Comparison of ENCODE assay signal across 12 cellular contexts in genomic region chr16:23147666-23148065, GRCh38. TPM values are rescaled to one million over a fixed set of nuclear protein-coding genes. Genes with fewer than 3 reads are reported as not detected.
A peak's percentile ranks its signal among the peaks of the same experiment; 100 is the strongest.
DNase-seq lines count a peak whose midpoint lies in the region; ATAC-seq and TF ChIP-seq lines count a peak whose summit lies in the region.
"Had no signal": no experiment of that assay in that cellular context is flagged by ENCODE, and none has a peak within 500 bp of the region (broad histone marks: within the 10 kb centered on the region; RNA-seq: fewer than 3 reads in every experiment).

No MANE protein-coding gene starts in this region.

- H2AFZ ChIP-seq in DND-41 (ENCODE audit: low read depth, low read length) (no peak overlapping the region), OCI-LY3 (ENCODE audit: low read depth, low read length) (no peak overlapping the region), neural cell (ENCODE audit: low read depth, low read length) (no peak overlapping the region)

- no peak for TF ChIP-seq EP300 in neural cell (conservative IDR thresholded peaks at IDR 0.05; ENCODE audit: poor library complexity, severe bottlenecking)

- no peak for TF ChIP-seq POLR2A in GM18505 (IDR thresholded peaks at IDR 0.05; ENCODE audit: borderline replicate concordance, extremely low read depth, insufficient read depth, insufficient read length)

- TF ChIP-seq CTCF in DND-41 (IDR thresholded peaks at IDR 0.05; ENCODE audit: borderline replicate concordance, extremely low read depth, low read length, poor library complexity, severe bottlenecking) (no peak), OCI-LY3 (IDR thresholded peaks at IDR 0.05; ENCODE audit: low read depth, low read length) (no peak), endodermal cell (conservative IDR thresholded peaks at IDR 0.05) (no peak), neural cell (IDR thresholded peaks at IDR 0.05; ENCODE audit: poor library complexity, severe bottlenecking) (no peak)

- peaks cover 51% of the 10 kb centered on the region for H3K79me2 ChIP-seq in DND-41 (ENCODE audit: insufficient read depth, low read length)
- peaks cover 51% of the 10 kb centered on the region for H3K79me2 ChIP-seq in OCI-LY3 (ENCODE audit: low read length)
- H3K79me2 ChIP-seq in neural cell (replicated peaks; ENCODE audit: insufficient read depth, low read length) = peaks cover 26% of the 10 kb centered on the region

- WGBS in endodermal cell (ENCODE audit: insufficient coverage in 1 of 2, insufficient read length in 1 of 2), 2 experiments = 90 to 95% methylated on average over 2 to 3 of the region's 4 CpGs

- H3K4me1 Mint-ChIP-seq in endodermal cell = peaks cover 47% of the 10 kb centered on the region

- H3K9me3 ChIP-seq in DND-41 (ENCODE audit: insufficient read depth, low read length, severe bottlenecking) = no peaks in the 10 kb centered on the region
- no peaks in the 10 kb centered on the region for H3K9me3 ChIP-seq in OCI-LY3 (ENCODE audit: insufficient read depth, low read length)
- H3K9me3 ChIP-seq in endodermal cell (ENCODE audit: control insufficient read depth, low read length) = no peaks in the 10 kb centered on the region
- H3K9me3 ChIP-seq in neural cell (ENCODE audit: low read length) = no peaks in the 10 kb centered on the region

- no peaks in the 10 kb centered on the region for H3K9me3 Mint-ChIP-seq in endodermal cell

- no peaks in the 10 kb centered on the region for H3K9me2 ChIP-seq in neural cell (ENCODE audit: insufficient read depth, low read length)

- no peak for ATAC-seq in DND-41 (ENCODE audit: insufficient read depth, low read depth)
- ATAC-seq in HG03460 (IDR thresholded peaks at IDR 0.05; ENCODE audit: unreplicated experiment) = no peak
- ATAC-seq in GM18505 (IDR thresholded peaks at IDR 0.05; ENCODE audit: unreplicated experiment) = no peak

- H3F3A ChIP-seq in neural cell (ENCODE audit: insufficient read depth, low read length, poor library complexity, severe bottlenecking) = no peaks in the 10 kb centered on the region

- H3K27ac ChIP-seq in DND-41 (ENCODE audit: low read length) (no peak overlapping the region), OCI-LY3 (ENCODE audit: low read length) (no peak overlapping the region), endodermal cell (ENCODE audit: low read depth, low read length) (no peak overlapping the region), neural cell (ENCODE audit: low read length) (no peak overlapping the region)

- H3K9ac ChIP-seq in DND-41 (ENCODE audit: low read depth, low read length) (0 out of 2 replicates have a peak overlapping the region, but pooled peaks have one; percentile 60), OCI-LY3 (ENCODE audit: low read length) (no peak overlapping the region), endodermal cell (ENCODE audit: extremely low read depth, low read length, poor library complexity, severe bottlenecking) (no peak overlapping the region), neural cell (ENCODE audit: low read length) (no peak overlapping the region)

- peaks cover 2% of the 10 kb centered on the region for H3K36me3 Mint-ChIP-seq in endodermal cell (ENCODE audit: low read depth)

- H3K27ac Mint-ChIP-seq in endodermal cell = no peak overlapping the region

- H3K27me3 Mint-ChIP-seq in endodermal cell (ENCODE audit: insufficient read depth) = peaks cover 22% of the 10 kb centered on the region

- H3K4me3 ChIP-seq in DND-41 (ENCODE audit: low read depth in 1 of 2, low read length in 2 of 2) (peak overlapping the region in 1 of 2 experiments; percentile 70; a peak in 2 of 4 replicates), OCI-LY3 (ENCODE audit: low read length) (peak overlapping the region; percentile 90; the same call in 1 of the 2 replicates), endodermal cell (ENCODE audit: low read length) (peak overlapping the region; percentile 85), neural cell (ENCODE audit: low read length) (peak overlapping the region; percentile 83)

- H4K20me1 ChIP-seq in DND-41 (ENCODE audit: insufficient read depth, low read length) = peaks cover 26% of the 10 kb centered on the region
- H4K20me1 ChIP-seq in OCI-LY3 (ENCODE audit: insufficient read depth, low read length) = 0 out of 2 replicates have a peak, but pooled peaks cover 3% of the 10 kb centered on the region
- peaks cover 3% of the 10 kb centered on the region for H4K20me1 ChIP-seq in neural cell (ENCODE audit: insufficient read depth)

- no peak for TF ChIP-seq RAD21 in neural cell (conservative IDR thresholded peaks at IDR 0.05)

- H3K4me1 ChIP-seq in DND-41 (ENCODE audit: insufficient read depth, low read length) = peaks cover 40% of the 10 kb centered on the region
- H3K4me1 ChIP-seq in OCI-LY3 (ENCODE audit: low read length) = peaks cover 12% of the 10 kb centered on the region
- peaks cover 15% of the 10 kb centered on the region for H3K4me1 ChIP-seq in endodermal cell (ENCODE audit: control insufficient read depth, insufficient read depth, low read length)

- peak overlapping the region; percentile 80 for H3K4me2 ChIP-seq in DND-41 (ENCODE audit: insufficient read depth, low read length)
- peak overlapping the region; percentile 97 for H3K4me2 ChIP-seq in OCI-LY3 (ENCODE audit: low read length)
- peak overlapping the region; percentile 56 for H3K4me2 ChIP-seq in neural cell (ENCODE audit: low read length)

- H3K36me3 ChIP-seq in DND-41 (ENCODE audit: insufficient read depth, low read length) (no peaks in the 10 kb centered on the region), OCI-LY3 (replicated peaks; ENCODE audit: low read depth, low read length) (no peaks in the 10 kb centered on the region), endodermal cell (ENCODE audit: control insufficient read depth, insufficient read depth, low read length) (no peaks in the 10 kb centered on the region), neural cell (ENCODE audit: insufficient read depth, low read length) (no peaks in the 10 kb centered on the region)

- peak overlapping the region; percentile 77 for H3K4me3 Mint-ChIP-seq in endodermal cell

- H3K27me3 ChIP-seq in DND-41 (ENCODE audit: insufficient read depth, low read length, poor library complexity) (no peaks in the 10 kb centered on the region), OCI-LY3 (ENCODE audit: low read depth, low read length) (no peaks in the 10 kb centered on the region), endodermal cell (ENCODE audit: control insufficient read depth, insufficient read depth, low read length, poor library complexity, severe bottlenecking) (peaks cover 18% of the 10 kb centered on the region), neural cell (ENCODE audit: insufficient read depth, low read depth, low read length) (no peaks in the 10 kb centered on the region)

- DNase-seq in DND-41 (no peak), endodermal cell (no peak), GM19240 (ENCODE audit: insufficient read length, low spot score) (no peak), Ammon's horn (ENCODE audit: low spot score) (no peak)
- DNase-seq: activated effector memory CD4-positive, alpha-beta T cell treated with Interleukin-2 at 50 U/mL for 16 hours; GDM1; IMR-90; stimulated activated CD4-positive, alpha-beta T cell treated with anti-CD3 and anti-CD28 coated beads, Interleukin-15, amount 100 ng/mL, for 24 hours had no signal

TF ChIP-seq in neural cell, 6 proteins besides CTCF, POLR2A, EP300 and RAD21:
- no peak for TF ChIP-seq MXI1 (conservative IDR thresholded peaks at IDR 0.05; ENCODE audit: poor library complexity, severe bottlenecking)

RNA-seq across cellular contexts. Expression of gene USP31, which starts 1.6 kb away (rescaled TPM):
- 10 to 100 TPM; 19.9 to 22.1 TPM for total RNA-seq in endodermal cell
- 5.9 TPM for polyA plus RNA-seq in endodermal cell (2013, experiment 1 of 2)
- polyA plus RNA-seq in endodermal cell (2013, experiment 2 of 2) = 5.8 TPM
- polyA plus RNA-seq in neural cell = 5.8 and 7.9 TPM in 2 replicates
- 23.1 and 28.8 TPM in 2 replicates for polyA minus RNA-seq in neural cell

RNA-seq across cellular contexts. Expression of gene SCNN1G, which starts 34.9 kb away (rescaled TPM):
- total RNA-seq in endodermal cell = under 1 TPM in 1 of 2 donors, not detected in 1; 0.09 TPM
- polyA plus RNA-seq in endodermal cell (2013, experiment 1 of 2) = 0.18 TPM
- not detected for polyA plus RNA-seq in endodermal cell (2013, experiment 2 of 2)
- not detected in 2 replicates for polyA plus RNA-seq in neural cell
- polyA minus RNA-seq in neural cell = not detected in 2 replicates
- total RNA-seq: IMR-90 had no signal
- polyA plus RNA-seq: IMR-90 had no signal
